Comparison of ENCODE assay signal across 1 cellular context in the genomic region with DNA sequence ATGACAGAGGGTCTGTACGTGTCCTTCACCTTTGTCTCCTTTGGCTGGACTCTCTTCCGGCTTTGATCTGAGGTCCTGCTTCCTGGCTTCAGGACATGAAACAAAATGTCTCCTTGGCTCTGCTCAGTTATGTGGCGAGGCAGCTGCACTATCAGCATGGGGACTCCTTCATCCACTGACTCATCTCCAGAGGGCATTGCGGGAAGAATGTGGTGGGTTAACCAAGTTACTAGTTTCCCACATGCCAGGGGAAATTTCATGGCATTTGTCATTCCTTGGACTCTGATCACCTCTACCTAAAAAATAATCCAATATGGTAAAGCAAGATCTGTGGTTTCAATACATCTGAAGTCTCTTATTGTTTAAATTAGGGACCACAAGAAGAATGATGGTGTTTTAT.
TF ChIP-seq lines count a peak whose summit lies in the region.

No MANE protein-coding gene starts in this region.

TF ChIP-seq in GM23338, 12 proteins besides CTCF, POLR2A, EP300 and RAD21 (continued from another document):
- TF ChIP-seq, protein P1, sequence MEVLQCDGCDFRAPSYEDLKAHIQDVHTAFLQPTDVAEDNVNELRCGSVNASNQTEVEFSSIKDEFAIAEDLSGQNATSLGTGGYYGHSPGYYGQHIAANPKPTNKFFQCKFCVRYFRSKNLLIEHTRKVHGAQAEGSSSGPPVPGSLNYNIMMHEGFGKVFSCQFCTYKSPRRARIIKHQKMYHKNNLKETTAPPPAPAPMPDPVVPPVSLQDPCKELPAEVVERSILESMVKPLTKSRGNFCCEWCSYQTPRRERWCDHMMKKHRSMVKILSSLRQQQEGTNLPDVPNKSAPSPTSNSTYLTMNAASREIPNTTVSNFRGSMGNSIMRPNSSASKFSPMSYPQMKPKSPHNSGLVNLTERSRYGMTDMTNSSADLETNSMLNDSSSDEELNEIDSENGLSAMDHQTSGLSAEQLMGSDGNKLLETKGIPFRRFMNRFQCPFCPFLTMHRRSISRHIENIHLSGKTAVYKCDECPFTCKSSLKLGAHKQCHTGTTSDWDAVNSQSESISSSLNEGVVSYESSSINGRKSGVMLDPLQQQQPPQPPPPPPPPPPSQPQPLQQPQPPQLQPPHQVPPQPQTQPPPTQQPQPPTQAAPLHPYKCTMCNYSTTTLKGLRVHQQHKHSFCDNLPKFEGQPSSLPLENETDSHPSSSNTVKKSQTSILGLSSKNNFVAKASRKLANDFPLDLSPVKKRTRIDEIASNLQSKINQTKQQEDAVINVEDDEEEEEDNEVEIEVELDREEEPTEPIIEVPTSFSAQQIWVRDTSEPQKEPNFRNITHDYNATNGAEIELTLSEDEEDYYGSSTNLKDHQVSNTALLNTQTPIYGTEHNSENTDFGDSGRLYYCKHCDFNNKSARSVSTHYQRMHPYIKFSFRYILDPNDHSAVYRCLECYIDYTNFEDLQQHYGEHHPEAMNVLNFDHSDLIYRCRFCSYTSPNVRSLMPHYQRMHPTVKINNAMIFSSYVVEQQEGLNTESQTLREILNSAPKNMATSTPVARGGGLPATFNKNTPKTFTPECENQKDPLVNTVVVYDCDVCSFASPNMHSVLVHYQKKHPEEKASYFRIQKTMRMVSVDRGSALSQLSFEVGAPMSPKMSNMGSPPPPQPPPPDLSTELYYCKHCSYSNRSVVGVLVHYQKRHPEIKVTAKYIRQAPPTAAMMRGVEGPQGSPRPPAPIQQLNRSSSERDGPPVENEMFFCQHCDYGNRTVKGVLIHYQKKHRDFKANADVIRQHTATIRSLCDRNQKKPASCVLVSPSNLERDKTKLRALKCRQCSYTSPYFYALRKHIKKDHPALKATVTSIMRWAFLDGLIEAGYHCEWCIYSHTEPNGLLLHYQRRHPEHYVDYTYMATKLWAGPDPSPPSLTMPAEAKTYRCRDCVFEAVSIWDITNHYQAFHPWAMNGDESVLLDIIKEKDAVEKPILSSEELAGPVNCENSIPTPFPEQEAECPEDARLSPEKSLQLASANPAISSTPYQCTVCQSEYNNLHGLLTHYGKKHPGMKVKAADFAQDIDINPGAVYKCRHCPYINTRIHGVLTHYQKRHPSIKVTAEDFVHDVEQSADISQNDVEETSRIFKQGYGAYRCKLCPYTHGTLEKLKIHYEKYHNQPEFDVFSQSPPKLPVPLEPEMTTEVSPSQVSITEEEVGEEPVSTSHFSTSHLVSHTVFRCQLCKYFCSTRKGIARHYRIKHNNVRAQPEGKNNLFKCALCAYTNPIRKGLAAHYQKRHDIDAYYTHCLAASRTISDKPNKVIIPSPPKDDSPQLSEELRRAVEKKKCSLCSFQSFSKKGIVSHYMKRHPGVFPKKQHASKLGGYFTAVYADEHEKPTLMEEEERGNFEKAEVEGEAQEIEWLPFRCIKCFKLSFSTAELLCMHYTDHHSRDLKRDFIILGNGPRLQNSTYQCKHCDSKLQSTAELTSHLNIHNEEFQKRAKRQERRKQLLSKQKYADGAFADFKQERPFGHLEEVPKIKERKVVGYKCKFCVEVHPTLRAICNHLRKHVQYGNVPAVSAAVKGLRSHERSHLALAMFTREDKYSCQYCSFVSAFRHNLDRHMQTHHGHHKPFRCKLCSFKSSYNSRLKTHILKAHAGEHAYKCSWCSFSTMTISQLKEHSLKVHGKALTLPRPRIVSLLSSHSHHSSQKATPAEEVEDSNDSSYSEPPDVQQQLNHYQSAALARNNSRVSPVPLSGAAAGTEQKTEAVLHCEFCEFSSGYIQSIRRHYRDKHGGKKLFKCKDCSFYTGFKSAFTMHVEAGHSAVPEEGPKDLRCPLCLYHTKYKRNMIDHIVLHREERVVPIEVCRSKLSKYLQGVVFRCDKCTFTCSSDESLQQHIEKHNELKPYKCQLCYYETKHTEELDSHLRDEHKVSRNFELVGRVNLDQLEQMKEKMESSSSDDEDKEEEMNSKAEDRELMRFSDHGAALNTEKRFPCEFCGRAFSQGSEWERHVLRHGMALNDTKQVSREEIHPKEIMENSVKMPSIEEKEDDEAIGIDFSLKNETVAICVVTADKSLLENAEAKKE (CRISPR knock-in tag; IDR thresholded peaks at IDR 0.05), result no peak
- no peak for TF ChIP-seq ZNF114 (CRISPR knock-in tag; IDR thresholded peaks at IDR 0.05)
- no peak for TF ChIP-seq NANOG (IDR thresholded peaks at IDR 0.05; ENCODE audit: borderline replicate concordance)
- TF ChIP-seq POLR2AphosphoS5 (IDR thresholded peaks at IDR 0.05; ENCODE audit: low read depth), result no peak
- no peak for TF ChIP-seq CREB1 (CRISPR knock-in tag; IDR thresholded peaks at IDR 0.05; ENCODE audit: low read depth)
- no peak for TF ChIP-seq EZH2phosphoT487 (IDR thresholded peaks at IDR 0.05; ENCODE audit: unreplicated experiment)
- TF ChIP-seq STAT1 (IDR thresholded peaks at IDR 0.05; ENCODE audit: unreplicated experiment), result no peak
- TF ChIP-seq, protein P2, sequence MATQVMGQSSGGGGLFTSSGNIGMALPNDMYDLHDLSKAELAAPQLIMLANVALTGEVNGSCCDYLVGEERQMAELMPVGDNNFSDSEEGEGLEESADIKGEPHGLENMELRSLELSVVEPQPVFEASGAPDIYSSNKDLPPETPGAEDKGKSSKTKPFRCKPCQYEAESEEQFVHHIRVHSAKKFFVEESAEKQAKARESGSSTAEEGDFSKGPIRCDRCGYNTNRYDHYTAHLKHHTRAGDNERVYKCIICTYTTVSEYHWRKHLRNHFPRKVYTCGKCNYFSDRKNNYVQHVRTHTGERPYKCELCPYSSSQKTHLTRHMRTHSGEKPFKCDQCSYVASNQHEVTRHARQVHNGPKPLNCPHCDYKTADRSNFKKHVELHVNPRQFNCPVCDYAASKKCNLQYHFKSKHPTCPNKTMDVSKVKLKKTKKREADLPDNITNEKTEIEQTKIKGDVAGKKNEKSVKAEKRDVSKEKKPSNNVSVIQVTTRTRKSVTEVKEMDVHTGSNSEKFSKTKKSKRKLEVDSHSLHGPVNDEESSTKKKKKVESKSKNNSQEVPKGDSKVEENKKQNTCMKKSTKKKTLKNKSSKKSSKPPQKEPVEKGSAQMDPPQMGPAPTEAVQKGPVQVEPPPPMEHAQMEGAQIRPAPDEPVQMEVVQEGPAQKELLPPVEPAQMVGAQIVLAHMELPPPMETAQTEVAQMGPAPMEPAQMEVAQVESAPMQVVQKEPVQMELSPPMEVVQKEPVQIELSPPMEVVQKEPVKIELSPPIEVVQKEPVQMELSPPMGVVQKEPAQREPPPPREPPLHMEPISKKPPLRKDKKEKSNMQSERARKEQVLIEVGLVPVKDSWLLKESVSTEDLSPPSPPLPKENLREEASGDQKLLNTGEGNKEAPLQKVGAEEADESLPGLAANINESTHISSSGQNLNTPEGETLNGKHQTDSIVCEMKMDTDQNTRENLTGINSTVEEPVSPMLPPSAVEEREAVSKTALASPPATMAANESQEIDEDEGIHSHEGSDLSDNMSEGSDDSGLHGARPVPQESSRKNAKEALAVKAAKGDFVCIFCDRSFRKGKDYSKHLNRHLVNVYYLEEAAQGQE (IDR thresholded peaks at IDR 0.05; ENCODE audit: unreplicated experiment), result no peak
